In genomic region chr3:21405671-21406667, GRCh38 we compare ENCODE assay signal across 31 cellular contexts.
"Had no signal": no experiment of that assay in that cellular context is flagged by ENCODE, and none has a peak within 500 bp of the region (broad histone marks: within the 10 kb centered on the region; RNA-seq: fewer than 3 reads in every experiment).

No MANE protein-coding gene starts in this region.

- H2AFZ ChIP-seq: parathyroid adenoma had no signal

- H3K27ac ChIP-seq: breast epithelium, epithelial cell of prostate, gastrocnemius medialis, heart left ventricle, parathyroid adenoma, right atrium auricular region, thoracic aorta, uterus had no signal

- H3K27ac Mint-ChIP-seq: activated CD4-positive, alpha-beta T cell treated with anti-CD3 and anti-CD28 coated beads for 36 hours; activated CD8-positive, alpha-beta memory T cell treated with anti-CD3 and anti-CD28 coated beads, Interleukin-2, amount 10 ng/mL, durations not matched to agents 7 days and 5 days; activated CD8-positive, alpha-beta T cell treated with anti-CD3 and anti-CD28 coated beads, Interleukin-2, amount 10 ng/mL, durations not matched to agents 7 days and 5 days; activated naive CD4-positive, alpha-beta T cell treated with anti-CD3 and anti-CD28 coated beads, Interleukin-2, amount 50 U/mL, for 24 hours; activated naive CD8-positive, alpha-beta T cell treated with anti-CD3 and anti-CD28 coated beads, Interleukin-2, amount 50 U/mL, for 24 hours; activated T-helper 2 cell treated with anti-CD3 and anti-CD28 coated beads, Interferon-gamma antibody, Interleukin-2, Interleukin-4, amounts not matched to agents 10 μg/mL and 5 μg/mL and 100 μg/mL, durations not matched to agents 14 hours and 24 hours and 36 hours; immature natural killer cell; mesothelial cell of epicardium; naive B cell; nephron progenitor cell had no signal

- H3K36me3 Mint-ChIP-seq: activated CD8-positive, alpha-beta memory T cell treated with anti-CD3 and anti-CD28 coated beads, Interleukin-2, amount 10 ng/mL, durations not matched to agents 7 days and 5 days; activated naive CD4-positive, alpha-beta T cell treated with anti-CD3 and anti-CD28 coated beads, Interleukin-2, amount 50 U/mL, for 24 hours; naive B cell had no signal

- H3K27me3 ChIP-seq: breast epithelium, gastrocnemius medialis, heart left ventricle, right atrium auricular region, uterus had no signal

- H3K36me3 ChIP-seq: breast epithelium, gastrocnemius medialis, heart left ventricle, right atrium auricular region, thoracic aorta, uterus had no signal

- H3K4me3 ChIP-seq: breast epithelium, gastrocnemius medialis, heart left ventricle, right atrium auricular region, thoracic aorta, uterus had no signal

- H3K4me1 Mint-ChIP-seq: activated CD4-positive, alpha-beta T cell treated with anti-CD3 and anti-CD28 coated beads for 36 hours; activated CD8-positive, alpha-beta memory T cell treated with anti-CD3 and anti-CD28 coated beads, Interleukin-2, amount 10 ng/mL, durations not matched to agents 7 days and 5 days; activated naive CD4-positive, alpha-beta T cell treated with anti-CD3 and anti-CD28 coated beads, Interleukin-2, amount 50 U/mL, for 24 hours; activated naive CD8-positive, alpha-beta T cell treated with anti-CD3 and anti-CD28 coated beads, Interleukin-2, amount 50 U/mL, for 24 hours; immature natural killer cell; mesothelial cell of epicardium; naive B cell; nephron progenitor cell had no signal

- FAIRE-seq: endometrium had no signal

- DNase-seq: activated CD4-positive, alpha-beta T cell treated with anti-CD3 and anti-CD28 coated beads for 36 hours; activated CD4-positive, CD25-positive, alpha-beta regulatory T cell; activated CD8-positive, alpha-beta memory T cell treated with anti-CD3 and anti-CD28 coated beads, Interleukin-2, amount 10 ng/mL, durations not matched to agents 7 days and 5 days; activated CD8-positive, alpha-beta T cell treated with anti-CD3 and anti-CD28 coated beads, Interleukin-2, amount 10 ng/mL, durations not matched to agents 7 days and 5 days; activated naive CD8-positive, alpha-beta T cell treated with anti-CD3 and anti-CD28 coated beads, Interleukin-2, amount 50 U/mL, for 24 hours; activated T-cell treated with anti-CD3 and anti-CD28 coated beads, Interleukin-2, amount 50 U/mL, for 48 hours; amygdala; central memory CD4-positive, alpha-beta T cell; dermis blood vessel endothelial cell; effector CD8-positive, alpha-beta T cell; gastrocnemius medialis; heart left ventricle; hypothalamus; immature natural killer cell; naive B cell; nephron progenitor cell; stimulated activated CD4-positive, alpha-beta T cell treated with anti-CD3 and anti-CD28 coated beads, Interleukin-15, amount 100 ng/mL, for 24 hours; stimulated activated CD4-positive, alpha-beta T cell treated with anti-CD3 and anti-CD28 coated beads, Interleukin-2, amount 100 ng/mL, for 24 hours; stimulated activated naive CD4-positive, alpha-beta T cell treated with Interleukin-2 at 50 U/mL for 16 hours; T-helper 2 cell; trophoblast cell; uterus had no signal

- H3K4me1 ChIP-seq: breast epithelium, gastrocnemius medialis, heart left ventricle, parathyroid adenoma, right atrium auricular region, uterus had no signal

- H3K27me3 Mint-ChIP-seq: activated CD4-positive, alpha-beta T cell treated with anti-CD3 and anti-CD28 coated beads for 36 hours; activated CD8-positive, alpha-beta memory T cell treated with anti-CD3 and anti-CD28 coated beads, Interleukin-2, amount 10 ng/mL, durations not matched to agents 7 days and 5 days; activated naive CD4-positive, alpha-beta T cell treated with anti-CD3 and anti-CD28 coated beads, Interleukin-2, amount 50 U/mL, for 24 hours; activated naive CD8-positive, alpha-beta T cell treated with anti-CD3 and anti-CD28 coated beads, Interleukin-2, amount 50 U/mL, for 24 hours; naive B cell had no signal

- H3K9me3 ChIP-seq: gastrocnemius medialis, thoracic aorta, uterus had no signal

- H3K9ac ChIP-seq: parathyroid adenoma had no signal

- ATAC-seq: activated CD4-positive, alpha-beta T cell treated with anti-CD3 and anti-CD28 coated beads for 36 hours; activated CD8-positive, alpha-beta memory T cell treated with anti-CD3 and anti-CD28 coated beads, Interleukin-2, amount 10 ng/mL, durations not matched to agents 7 days and 5 days; activated CD8-positive, alpha-beta T cell treated with anti-CD3 and anti-CD28 coated beads, Interleukin-2, amount 10 ng/mL, durations not matched to agents 7 days and 5 days; activated naive CD8-positive, alpha-beta T cell treated with anti-CD3 and anti-CD28 coated beads, Interleukin-2, amount 50 U/mL, for 24 hours; gastrocnemius medialis had no signal

- H3K79me2 ChIP-seq: parathyroid adenoma had no signal

- H3K4me3 Mint-ChIP-seq: activated CD4-positive, alpha-beta T cell treated with anti-CD3 and anti-CD28 coated beads for 36 hours; activated CD8-positive, alpha-beta memory T cell treated with anti-CD3 and anti-CD28 coated beads, Interleukin-2, amount 10 ng/mL, durations not matched to agents 7 days and 5 days; activated CD8-positive, alpha-beta T cell treated with anti-CD3 and anti-CD28 coated beads, Interleukin-2, amount 10 ng/mL, durations not matched to agents 7 days and 5 days; activated naive CD4-positive, alpha-beta T cell treated with anti-CD3 and anti-CD28 coated beads, Interleukin-2, amount 50 U/mL, for 24 hours; activated naive CD8-positive, alpha-beta T cell treated with anti-CD3 and anti-CD28 coated beads, Interleukin-2, amount 50 U/mL, for 24 hours; immature natural killer cell; mesothelial cell of epicardium; naive B cell; nephron progenitor cell had no signal
